18 cellular contexts compared by ENCODE assay signal in the genomic region with DNA sequence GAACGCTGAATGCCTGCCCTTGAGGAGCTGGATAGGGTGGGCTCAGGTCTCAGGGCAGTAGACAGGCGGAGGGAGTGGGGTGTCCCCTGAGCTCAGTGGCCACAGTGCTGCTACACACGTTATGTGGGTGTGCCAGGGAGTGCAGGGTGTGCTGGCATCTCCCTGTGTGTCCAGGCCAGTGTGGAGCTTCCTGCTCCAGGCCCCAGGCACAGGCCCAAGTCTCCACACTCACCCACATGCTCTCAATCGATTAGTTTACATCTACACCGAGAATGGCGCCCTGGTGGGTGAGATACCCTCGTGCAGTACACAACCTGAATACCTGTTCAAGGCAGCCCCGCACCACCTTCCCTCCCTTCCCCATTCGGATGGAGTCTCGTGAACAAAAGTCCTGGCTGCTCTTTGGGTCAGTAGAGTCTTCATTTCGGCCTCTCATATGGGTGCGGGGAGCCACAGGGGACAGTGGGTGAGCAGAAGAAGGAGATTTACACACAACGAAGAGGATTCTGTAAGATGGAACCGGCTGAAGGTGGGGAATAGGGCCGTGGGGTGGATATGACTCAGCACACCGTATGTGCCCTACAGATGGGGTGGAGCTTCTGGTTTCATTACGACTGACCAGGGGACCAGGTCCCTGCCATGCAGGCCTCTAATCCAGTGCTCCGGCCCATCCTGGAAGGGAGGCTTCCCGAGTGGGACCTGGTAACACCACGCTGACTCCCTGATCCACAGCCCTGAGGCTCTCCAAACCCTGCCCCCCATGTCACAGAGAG.
DNase-seq lines count a peak whose midpoint lies in the region; ATAC-seq and TF ChIP-seq lines count a peak whose summit lies in the region.
"Had no signal": no experiment of that assay in that cellular context is flagged by ENCODE, and none has a peak within 500 bp of the region (broad histone marks: within the 10 kb centered on the region; RNA-seq: fewer than 3 reads in every experiment).

No MANE protein-coding gene starts in this region.

- DNase-seq in ELR (ENCODE audit: low read depth) (peak; percentile 28), osteoblast (ENCODE audit: insufficient read length, low spot score, missing footprints) (peak; percentile 69), NCI-H524 (lab: John Stamatoyannopoulos, UW) (no peak), CD14-positive monocyte (ENCODE audit: low spot score) (no peak), NCI-H1417 (lab: John Stamatoyannopoulos, UW) (no peak)
- DNase-seq: activated CD4-positive, alpha-beta T cell treated with anti-CD3 and anti-CD28 coated beads, Interleukin-2, amount 50 U/mL, for 4 hours; activated effector memory CD4-positive, alpha-beta T cell treated with anti-CD3 and anti-CD28 coated beads, Interleukin-2, amount 50 U/mL, for 16 hours; DMS53; foreskin melanocyte; NCI-H1436; NCI-H526; stimulated activated CD4-positive, alpha-beta T cell treated with anti-CD3 and anti-CD28 coated beads, Interleukin-1b, Interleukin-23, amount 100 ng/mL, for 48 hours had no signal

- no peak overlapping the region for H3K27ac Mint-ChIP-seq in CD14-positive monocyte
- H3K27ac Mint-ChIP-seq: IgD-negative memory B cell had no signal

- peak; percentile 42 for ATAC-seq in HG03442 (IDR thresholded peaks at IDR 0.05; ENCODE audit: unreplicated experiment)
- no peak for ATAC-seq in HG03045 (IDR thresholded peaks at IDR 0.05; ENCODE audit: unreplicated experiment)

- intact Hi-C loops in CD14-positive monocyte (cut with micrococcal nuclease): no loop called here

- no peak overlapping the region for H2AFZ ChIP-seq in osteoblast (ENCODE audit: low read length)

- H3K36me3 ChIP-seq in osteoblast (ENCODE audit: insufficient read depth, low read length): no peaks in the 10 kb centered on the region
- H3K36me3 ChIP-seq: BLaER1 had no signal

- H3K4me2 ChIP-seq in osteoblast (ENCODE audit: insufficient read depth, low read length): no peak overlapping the region
- H3K4me2 ChIP-seq: BLaER1 had no signal

- no peak overlapping the region for H3K4me3 Mint-ChIP-seq in CD14-positive monocyte
- H3K4me3 Mint-ChIP-seq: brain, IgD-negative memory B cell had no signal

- H3K27me3 ChIP-seq in osteoblast (ENCODE audit: insufficient read depth, low read length): no peaks in the 10 kb centered on the region
- H3K27me3 ChIP-seq: BLaER1 had no signal

- H3K79me2 ChIP-seq in osteoblast (ENCODE audit: insufficient read depth, low read length): no peaks in the 10 kb centered on the region

- TF ChIP-seq CTCF in osteoblast (IDR thresholded peaks at IDR 0.05; ENCODE audit: extremely low read depth, low read depth, low read length): no peak
- no peak for TF ChIP-seq CTCF in CD14-positive monocyte (IDR thresholded peaks at IDR 0.05)

- H3K9me3 ChIP-seq in osteoblast (ENCODE audit: low read depth, low read length): no peaks in the 10 kb centered on the region
- H3K9me3 ChIP-seq: BLaER1 had no signal

- no peak overlapping the region for H3K4me3 ChIP-seq in osteoblast (ENCODE audit: insufficient read depth, low read length)
- H3K4me3 ChIP-seq: BLaER1 had no signal

- H3K4me1 Mint-ChIP-seq in CD14-positive monocyte: no peaks in the 10 kb centered on the region

- H3K27me3 Mint-ChIP-seq in CD14-positive monocyte (ENCODE audit: low read depth in 3 of 3): peaks cover 11 to 16% (median 12%) of the 10 kb centered on the region in 3 donors

- peaks cover 0 to 2% (median 0%) of the 10 kb centered on the region in 7 donors for H3K9me3 Mint-ChIP-seq in CD14-positive monocyte
- H3K9me3 Mint-ChIP-seq: brain, IgD-negative memory B cell had no signal

- peaks cover 6% of the 10 kb centered on the region for H3K4me1 ChIP-seq in osteoblast (ENCODE audit: insufficient read depth, low read length)

- no peaks in the 10 kb centered on the region for H3K36me3 Mint-ChIP-seq in CD14-positive monocyte
- H3K36me3 Mint-ChIP-seq: brain, IgD-negative memory B cell had no signal

- H4K20me1 ChIP-seq in osteoblast (ENCODE audit: insufficient read depth, low read length): no peaks in the 10 kb centered on the region
- H4K20me1 ChIP-seq: BLaER1 had no signal

- H3K27ac ChIP-seq in cingulate gyrus (ENCODE audit: low read depth, low read length): peak overlapping the region; percentile 99
- no peak overlapping the region for H3K27ac ChIP-seq in osteoblast (ENCODE audit: low read depth, low read length)
- H3K27ac ChIP-seq: BLaER1 had no signal

Comparison
In these comparisons a context has a peak if more than half of its experiments do, and no peak if none do; other contexts are left out.
1. DNase-seq: peak in ELR (single experiment) and osteoblast (single experiment); none in NCI-H524 (0 of 2), CD14-positive monocyte (single experiment) and NCI-H1417 (0 of 3).